Comparison of ENCODE assay signal across 25 cellular contexts in genomic region chr6:161424421-161424820, GRCh38.
"Had no signal": no experiment of that assay in that cellular context is flagged by ENCODE, and none has a peak within 500 bp of the region (broad histone marks: within the 10 kb centered on the region; RNA-seq: fewer than 3 reads in every experiment).

No MANE protein-coding gene starts in this region.

- H3K36me3 ChIP-seq: cardiac muscle cell, heart right ventricle, left lung, spleen, suprapubic skin, tibial nerve had no signal

- H3K4me1 Mint-ChIP-seq: naive thymus-derived CD4-positive, alpha-beta T cell had no signal

- H3K27ac ChIP-seq: cardiac muscle cell, heart right ventricle, left lung, spleen, suprapubic skin, tibial nerve, VCaP had no signal

- ATAC-seq: esophagus mucosa; heart right ventricle; left lung; naive thymus-derived CD4-positive, alpha-beta T cell; right cardiac atrium had no signal

- H3K27ac Mint-ChIP-seq: activated naive CD8-positive, alpha-beta T cell; brain; naive thymus-derived CD4-positive, alpha-beta T cell; T-helper 1 cell treated with Interleukin-12 subunit alpha and Interleukin-12 subunit beta and Interleukin-4 antibody, amounts not matched to agents 30 μg/mL and 1 μg/mL, for 36 hours had no signal

- DNase-seq: activated CD4-positive, alpha-beta T cell treated with anti-CD3 and anti-CD28 coated beads for 4 hours; activated CD4-positive, alpha-beta T cell treated with anti-CD3 and anti-CD28 coated beads, Interleukin-2, amount 50 U/mL, for 4 hours; activated effector memory CD4-positive, alpha-beta T cell treated with Interleukin-2 at 50 U/mL for 16 hours; activated naive CD4-positive, alpha-beta T cell treated with Interleukin-2 at 50 U/mL for 16 hours; aorta; cortex of kidney; foreskin fibroblast; heart right ventricle; kidney glomerular epithelial cell; left lung; naive thymus-derived CD4-positive, alpha-beta T cell; nucleus accumbens; right cardiac atrium; stimulated activated naive CD4-positive, alpha-beta T cell; T-helper 9 cell had no signal

- H3K9me3 ChIP-seq: heart right ventricle, left lung, spleen, suprapubic skin, tibial nerve had no signal

- H3K4me3 ChIP-seq: cardiac muscle cell, heart right ventricle, left lung, spleen, suprapubic skin, tibial nerve had no signal

- H3K4me3 Mint-ChIP-seq: activated naive CD8-positive, alpha-beta T cell; brain; naive thymus-derived CD4-positive, alpha-beta T cell; neural crest cell; T-helper 1 cell treated with Interleukin-12 subunit alpha and Interleukin-12 subunit beta and Interleukin-4 antibody, amounts not matched to agents 30 μg/mL and 1 μg/mL, for 36 hours had no signal

- H3K27me3 Mint-ChIP-seq: activated naive CD8-positive, alpha-beta T cell had no signal

- H3K27me3 ChIP-seq: cardiac muscle cell, heart right ventricle, left lung, spleen, suprapubic skin, tibial nerve had no signal

- H3K4me1 ChIP-seq: left lung, spleen, suprapubic skin had no signal
